Comparison of ENCODE assay signal across 29 cellular contexts in the genomic region with DNA sequence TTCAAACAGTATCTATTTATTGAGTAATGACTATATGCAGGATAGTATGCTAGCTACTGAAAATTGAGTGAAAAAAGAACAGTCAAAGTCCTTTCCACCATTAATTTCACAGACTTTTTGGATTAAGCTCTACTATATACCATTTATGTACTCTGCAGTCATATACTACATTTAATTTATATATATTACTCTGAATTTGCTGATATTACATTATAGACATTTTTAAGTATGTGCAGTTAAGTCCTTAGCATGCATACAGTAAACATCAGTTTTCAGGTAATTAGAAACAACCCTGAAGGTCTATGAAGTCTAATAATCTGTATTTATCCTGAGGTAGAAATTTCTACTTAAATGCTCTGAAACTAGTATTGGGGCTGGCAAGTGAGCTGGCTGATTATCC.
"Had no signal": no experiment of that assay in that cellular context is flagged by ENCODE, and none has a peak within 500 bp of the region (broad histone marks: within the 10 kb centered on the region; RNA-seq: fewer than 3 reads in every experiment).

No MANE protein-coding gene starts in this region.

- H3K9me3 Mint-ChIP-seq: stimulated activated effector memory CD8-positive, alpha-beta T cell treated with anti-CD3 and anti-CD28 coated beads, Interleukin-12 subunit alpha, Interleukin-12 subunit beta, amount 100 ng/mL, for 72 hours; stimulated activated memory B cell treated with anti-CD40 and anti-IgM and Interleukin-4, amounts not matched to agents 10 μg/mL and 1 μg/mL and 100 μg/mL, for 72 hours; stimulated activated naive B cell treated with anti-CD40 and anti-IgM and Interleukin-4, amounts not matched to agents 10 μg/mL and 1 μg/mL and 100 μg/mL, for 72 hours; stimulated activated naive CD8-positive, alpha-beta T cell treated with anti-CD3 and anti-CD28 coated beads, Interleukin-15, amount 100 ng/mL, for 72 hours; stimulated activated naive CD8-positive, alpha-beta T cell treated with anti-CD3 and anti-CD28 coated beads, Interleukin-15, Interleukin-2, amounts not matched to agents 100 ng/mL and 50 ng/mL, for 24 hours; type B pancreatic cell had no signal

- H3K4me3 Mint-ChIP-seq: stimulated activated effector memory CD8-positive, alpha-beta T cell treated with anti-CD3 and anti-CD28 coated beads, Interleukin-12 subunit alpha, Interleukin-12 subunit beta, amount 100 ng/mL, for 72 hours; stimulated activated memory B cell treated with anti-CD40 and anti-IgM and Interleukin-4, amounts not matched to agents 10 μg/mL and 1 μg/mL and 100 μg/mL, for 72 hours; stimulated activated naive B cell treated with anti-CD40 and anti-IgM and Interleukin-4, amounts not matched to agents 10 μg/mL and 1 μg/mL and 100 μg/mL, for 72 hours; stimulated activated naive CD8-positive, alpha-beta T cell treated with anti-CD3 and anti-CD28 coated beads, Interleukin-15, amount 100 ng/mL, for 72 hours; stimulated activated naive CD8-positive, alpha-beta T cell treated with anti-CD3 and anti-CD28 coated beads, Interleukin-15, Interleukin-2, amounts not matched to agents 100 ng/mL and 50 ng/mL, for 24 hours; type B pancreatic cell had no signal

- H3K4me1 ChIP-seq: stomach, suprapubic skin, testis, thyroid gland, tibial artery, tibial nerve, transverse colon, upper lobe of left lung, upper lobe of right lung, uterus, vagina had no signal

- H3K27ac Mint-ChIP-seq: stimulated activated effector memory CD8-positive, alpha-beta T cell treated with anti-CD3 and anti-CD28 coated beads, Interleukin-12 subunit alpha, Interleukin-12 subunit beta, amount 100 ng/mL, for 72 hours; stimulated activated memory B cell treated with anti-CD40 and anti-IgM and Interleukin-4, amounts not matched to agents 10 μg/mL and 1 μg/mL and 100 μg/mL, for 72 hours; stimulated activated naive B cell treated with anti-CD40 and anti-IgM and Interleukin-4, amounts not matched to agents 10 μg/mL and 1 μg/mL and 100 μg/mL, for 72 hours; stimulated activated naive CD8-positive, alpha-beta T cell treated with anti-CD3 and anti-CD28 coated beads, Interleukin-15, Interleukin-2, amounts not matched to agents 100 ng/mL and 50 ng/mL, for 24 hours; type B pancreatic cell had no signal

- H3K27me3 Mint-ChIP-seq: stimulated activated memory B cell treated with anti-CD40 and anti-IgM and Interleukin-4, amounts not matched to agents 10 μg/mL and 1 μg/mL and 100 μg/mL, for 72 hours; stimulated activated naive B cell treated with anti-CD40 and anti-IgM and Interleukin-4, amounts not matched to agents 10 μg/mL and 1 μg/mL and 100 μg/mL, for 72 hours; stimulated activated naive CD8-positive, alpha-beta T cell treated with anti-CD3 and anti-CD28 coated beads, Interleukin-15, amount 100 ng/mL, for 72 hours; stimulated activated naive CD8-positive, alpha-beta T cell treated with anti-CD3 and anti-CD28 coated beads, Interleukin-15, Interleukin-2, amounts not matched to agents 100 ng/mL and 50 ng/mL, for 24 hours; type B pancreatic cell had no signal

- H3K9me3 ChIP-seq: suprapubic skin, testis, thoracic aorta, thyroid gland, tibial artery, transverse colon, upper lobe of left lung, upper lobe of right lung, uterus, vagina had no signal

- H3K4me3 ChIP-seq: stomach, suprapubic skin, testis, thoracic aorta, thyroid gland, tibial artery, tibial nerve, transverse colon, upper lobe of left lung, upper lobe of right lung, uterus, vagina had no signal

- H3K27me3 ChIP-seq: stomach, suprapubic skin, testis, thyroid gland, tibial artery, tibial nerve, transverse colon, upper lobe of left lung, upper lobe of right lung, uterus, vagina had no signal

- DNase-seq: stimulated activated CD4-positive, alpha-beta T cell treated with anti-CD3 and anti-CD28 coated beads, Interleukin-2, amount 100 ng/mL, for 48 hours; stimulated activated CD4-positive, alpha-beta T cell treated with anti-CD3 and anti-CD28 coated beads, Interleukin-4, amount 100 ng/mL, for 1 hour; stimulated activated CD4-positive, alpha-beta T cell treated with anti-CD3 and anti-CD28 coated beads, Interleukin-4, amount 100 ng/mL, for 24 hours; stimulated activated CD4-positive, alpha-beta T cell treated with anti-CD3 and anti-CD28 coated beads, Interleukin-4, amount 100 ng/mL, for 4 hours; stimulated activated CD8-positive, alpha-beta memory T cell treated with anti-CD3 and anti-CD28 coated beads, Interleukin-4, amount 100 ng/mL, for 48 hours; stimulated activated naive B cell treated with anti-CD40 and anti-IgM and Interleukin-4, amounts not matched to agents 10 μg/mL and 1 μg/mL and 100 μg/mL, for 72 hours; stimulated activated naive CD4-positive, alpha-beta T cell; stimulated activated naive CD4-positive, alpha-beta T cell treated with Interleukin-2 at 50 U/mL for 16 hours; stimulated activated naive CD8-positive, alpha-beta T cell treated with anti-CD3 and anti-CD28 coated beads, Interleukin-15, amount 100 ng/mL, for 72 hours; stimulated activated naive CD8-positive, alpha-beta T cell treated with anti-CD3 and anti-CD28 coated beads, Interleukin-15, Interleukin-2, amounts not matched to agents 100 U/mL and 50 U/mL, for 24 hours; stomach; substantia nigra; testis; thyroid gland; tibial artery; transverse colon; trophoblast cell; upper lobe of left lung; upper lobe of right lung; uterus had no signal

- H3K27ac ChIP-seq: stomach, suprapubic skin, testis, thoracic aorta, thyroid gland, tibial artery, tibial nerve, transverse colon, upper lobe of left lung, upper lobe of right lung, uterus, vagina had no signal

- FAIRE-seq: urothelium cell line had no signal

- ATAC-seq: stimulated activated effector memory CD8-positive, alpha-beta T cell treated with anti-CD3 and anti-CD28 coated beads, Interleukin-12 subunit alpha, Interleukin-12 subunit beta, amount 100 ng/mL, for 72 hours; stimulated activated memory B cell treated with anti-CD40 and anti-IgM and Interleukin-4, amounts not matched to agents 10 μg/mL and 1 μg/mL and 100 μg/mL, for 72 hours; stimulated activated naive B cell treated with anti-CD40 and anti-IgM and Interleukin-4, amounts not matched to agents 10 μg/mL and 1 μg/mL and 100 μg/mL, for 72 hours; stimulated activated naive CD8-positive, alpha-beta T cell treated with anti-CD3 and anti-CD28 coated beads, Interleukin-15, amount 100 ng/mL, for 72 hours; stimulated activated naive CD8-positive, alpha-beta T cell treated with anti-CD3 and anti-CD28 coated beads, Interleukin-15, Interleukin-2, amounts not matched to agents 100 U/mL and 50 U/mL, for 24 hours; upper lobe of right lung had no signal

- H3K4me1 Mint-ChIP-seq: stimulated activated effector memory CD8-positive, alpha-beta T cell treated with anti-CD3 and anti-CD28 coated beads, Interleukin-12 subunit alpha, Interleukin-12 subunit beta, amount 100 ng/mL, for 72 hours; stimulated activated naive B cell treated with anti-CD40 and anti-IgM and Interleukin-4, amounts not matched to agents 10 μg/mL and 1 μg/mL and 100 μg/mL, for 72 hours had no signal

- H3K36me3 ChIP-seq: uterus had no signal
